In genomic region chr6:158627940-158628211, GRCh38 we compare ENCODE assay signal across 1 cellular context.
TF ChIP-seq lines count a peak whose summit lies in the region.

No MANE protein-coding gene starts in this region.

TF ChIP-seq in GM23338, 12 proteins besides CTCF, POLR2A, EP300 and RAD21 (continued from another document):
- TF ChIP-seq ZNF462 (CRISPR knock-in tag; IDR thresholded peaks at IDR 0.05), result no peak
- no peak for TF ChIP-seq ZNF331 (CRISPR knock-in tag; IDR thresholded peaks at IDR 0.05; ENCODE audit: low read depth)
- TF ChIP-seq STAT1 (IDR thresholded peaks at IDR 0.05; ENCODE audit: unreplicated experiment), result no peak
- no peak for TF ChIP-seq EZH2 (IDR thresholded peaks at IDR 0.05; ENCODE audit: low read depth, unreplicated experiment)
TF ChIP-seq in GM23338: peak in this region for 0.
